In the genomic region with DNA sequence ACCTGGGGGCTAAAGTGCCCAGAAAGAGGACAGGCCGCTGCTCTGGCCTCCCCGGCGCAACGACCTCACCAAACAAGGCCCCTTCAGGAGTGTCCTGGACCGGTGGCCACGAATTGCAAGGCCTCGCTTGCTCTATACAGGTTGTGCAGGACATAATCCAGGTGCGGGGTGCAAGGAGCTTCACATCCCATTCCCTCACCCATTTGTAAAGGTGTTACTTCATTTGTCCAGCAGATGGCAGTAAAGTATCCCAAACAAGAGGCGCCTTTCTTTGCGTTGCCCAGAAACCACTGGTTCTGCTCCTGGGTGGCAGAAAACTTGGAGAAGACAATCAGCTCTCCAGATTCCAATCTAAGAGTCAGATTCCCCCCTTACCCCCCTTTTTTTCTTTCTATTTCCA, we compare ENCODE assay signal across 9 cellular contexts. TPM values are rescaled to one million over a fixed set of nuclear protein-coding genes. Genes with fewer than 3 reads are reported as not detected.
DNase-seq lines count a peak whose midpoint lies in the region; FAIRE-seq and TF ChIP-seq lines count a peak whose summit lies in the region.
"Had no signal": no experiment of that assay in that cellular context is flagged by ENCODE, and none has a peak within 500 bp of the region (broad histone marks: within the 10 kb centered on the region; RNA-seq: fewer than 3 reads in every experiment).

No MANE protein-coding gene starts in this region.

- H3K4me2 ChIP-seq in OCI-LY1 (ENCODE audit: low read length), result no peak overlapping the region
- H3K4me2 ChIP-seq in mammary epithelial cell (ENCODE audit: insufficient read depth, low read depth, low read length), result no peak overlapping the region

- TF ChIP-seq CTCF in OCI-LY1 (IDR thresholded peaks at IDR 0.05; ENCODE audit: low read length) (peak; percentile 67), mammary epithelial cell (conservative IDR thresholded peaks at IDR 0.05 in 1 of 2, IDR thresholded peaks at IDR 0.05 in 1 of 2; ENCODE audit: extremely low read depth in 1 of 2, insufficient read depth in 1 of 2, low read depth in 1 of 2, low read length in 2 of 2) (peak; percentile 44 to 73), kidney (IDR thresholded peaks at IDR 0.05; ENCODE audit: borderline replicate concordance, extremely low read depth, insufficient read depth) (peak; percentile 81), stomach (IDR thresholded peaks at IDR 0.05) (peak in 5 of 7 experiments; percentile 56 to 81 (median 75))

- intact Hi-C loops in mammary epithelial cell (cut with micrococcal nuclease) (loop anchor here (1.0 to 2.0 kb wide), 4 partner anchors 142 to 662 kb away; no protein-coding TSS in a partner anchor), kidney (cut with DNase I) (loop anchor here (5.0 to 10.0 kb wide), 2 partner anchors 184 to 222 kb away; no protein-coding TSS in a partner anchor), stomach (cut with DNase I; ENCODE audit: low total_unique reads) (loop anchor here (5.0 kb wide), 1 partner anchor 222 kb away; no protein-coding TSS in a partner anchor)
- intact Hi-C loops in activated T-helper 2 cell treated with anti-CD3 and anti-CD28 coated beads, Interferon-gamma antibody, Interleukin-2, Interleukin-4, amounts not matched to agents 10 μg/mL and 5 μg/mL and 100 μg/mL, durations not matched to agents 14 hours and 24 hours and 36 hours (cut with micrococcal nuclease), result loop anchor here (1.0 kb wide), 2 partner anchors 183 to 222 kb away; no protein-coding TSS in a partner anchor

- no peaks in the 10 kb centered on the region for H3K4me1 ChIP-seq in OCI-LY1 (ENCODE audit: insufficient read depth, low read length, severe bottlenecking)
- H3K4me1 ChIP-seq in mammary epithelial cell (ENCODE audit: insufficient read depth, low read length), result peaks cover 6% of the 10 kb centered on the region
- no peaks in the 10 kb centered on the region for H3K4me1 ChIP-seq in kidney (ENCODE audit: control insufficient read depth in 1 of 2, insufficient read depth in 1 of 2, low read depth in 1 of 2, low read length in 2 of 2)
- no peaks in the 10 kb centered on the region for H3K4me1 ChIP-seq in stomach

- BruUV-seq in mammary epithelial cell (replicated peaks; lab: Mats Ljungman, UMichigan), result no TSS peak

- H3K36me3 Mint-ChIP-seq in activated T-helper 2 cell treated with anti-CD3 and anti-CD28 coated beads, Interferon-gamma antibody, Interleukin-2, Interleukin-4, amounts not matched to agents 10 μg/mL and 5 μg/mL and 100 μg/mL, durations not matched to agents 14 hours and 24 hours and 36 hours (ENCODE audit: low read depth), result no peaks in the 10 kb centered on the region

- no peak overlapping the region for H3K27ac Mint-ChIP-seq in activated T-helper 2 cell treated with anti-CD3 and anti-CD28 coated beads, Interferon-gamma antibody, Interleukin-2, Interleukin-4, amounts not matched to agents 10 μg/mL and 5 μg/mL and 100 μg/mL, durations not matched to agents 14 hours and 24 hours and 36 hours

- H3K27me3 Mint-ChIP-seq in activated T-helper 2 cell treated with anti-CD3 and anti-CD28 coated beads, Interferon-gamma antibody, Interleukin-2, Interleukin-4, amounts not matched to agents 10 μg/mL and 5 μg/mL and 100 μg/mL, durations not matched to agents 14 hours and 24 hours and 36 hours (ENCODE audit: low read depth), result peaks cover 25% of the 10 kb centered on the region

- no peaks in the 10 kb centered on the region for H3K79me2 ChIP-seq in OCI-LY1 (ENCODE audit: insufficient read depth, low read length)
- H3K79me2 ChIP-seq in mammary epithelial cell (ENCODE audit: insufficient read depth, low read length), result no peaks in the 10 kb centered on the region

- in situ Hi-C loops in mammary epithelial cell (cut with MboI; ENCODE audit: low sequenced_read_pairs in 2 of 2), result loop anchor here in 1 of 2 donors (10.0 kb wide), 2 partner anchors 184 to 214 kb away; no protein-coding TSS in a partner anchor

- DNase-seq in activated CD4-positive, alpha-beta T cell treated with anti-CD3 and anti-CD28 coated beads for 48 hours, result peak; percentile 28
- no peak for DNase-seq in activated CD4-positive, alpha-beta T cell treated with anti-CD3 and anti-CD28 coated beads for 1 hour
- peak; percentile 46 for DNase-seq in HT1080 (ENCODE audit: low read depth)
- peak; percentile 49 for DNase-seq in mammary epithelial cell
- DNase-seq in kidney, result no peak
- DNase-seq in stomach, result peak; percentile 48
- DNase-seq in activated T-helper 2 cell treated with anti-CD3 and anti-CD28 coated beads, Interferon-gamma antibody, Interleukin-2, Interleukin-4, amounts not matched to agents 10 μg/mL and 5 μg/mL and 100 μg/mL, durations not matched to agents 14 hours and 24 hours and 36 hours (ENCODE audit: low spot score), result no peak

- H3K9me3 Mint-ChIP-seq in activated T-helper 2 cell treated with anti-CD3 and anti-CD28 coated beads, Interferon-gamma antibody, Interleukin-2, Interleukin-4, amounts not matched to agents 10 μg/mL and 5 μg/mL and 100 μg/mL, durations not matched to agents 14 hours and 24 hours and 36 hours, result no peaks in the 10 kb centered on the region

- no peaks in the 10 kb centered on the region for H3K4me1 Mint-ChIP-seq in activated T-helper 2 cell treated with anti-CD3 and anti-CD28 coated beads, Interferon-gamma antibody, Interleukin-2, Interleukin-4, amounts not matched to agents 10 μg/mL and 5 μg/mL and 100 μg/mL, durations not matched to agents 14 hours and 24 hours and 36 hours (ENCODE audit: low read depth)

- no peak for TF ChIP-seq EP300 in stomach (IDR thresholded peaks at IDR 0.05)

- 8% methylated on average over 7 of the region's 10 CpGs for WGBS in mammary epithelial cell (ENCODE audit: low coverage, missing lambda C conversion rate)
- WGBS in stomach, 5 donors, result 3 to 11% (median 9%) methylated on average over 9 to 10 of the region's 10 CpGs

- H4K20me1 ChIP-seq in OCI-LY1 (ENCODE audit: insufficient read depth, low read length) (no peaks in the 10 kb centered on the region), mammary epithelial cell (ENCODE audit: insufficient read depth, low read length) (no peaks in the 10 kb centered on the region)

- H3K9me3 ChIP-seq in OCI-LY1 (ENCODE audit: low read length) (no peaks in the 10 kb centered on the region), mammary epithelial cell (replicated peaks; ENCODE audit: insufficient read depth, low read length) (no peaks in the 10 kb centered on the region), kidney (ENCODE audit: control insufficient read depth in 1 of 2, low read length in 2 of 2) (no peaks in the 10 kb centered on the region), stomach (peaks cover 0 to 3% (median 0%) of the 10 kb centered on the region in 4 donors)

- H3K9me2 ChIP-seq in OCI-LY1 (ENCODE audit: low read depth, low read length), result no peaks in the 10 kb centered on the region

- CTCF ChIA-PET in mammary epithelial cell (lab: Charles Lee; ENCODE audit: low non-redundant PET), result interaction anchor here (0.6 kb wide), 1 partner anchor 122 kb away, joined by 3 read pairs; no protein-coding TSS in a partner anchor

- no peak overlapping the region for H3K9ac ChIP-seq in OCI-LY1 (ENCODE audit: low read length)
- H3K9ac ChIP-seq in mammary epithelial cell (ENCODE audit: insufficient read depth, low read length), result no peak overlapping the region
- H3K9ac ChIP-seq in kidney (ENCODE audit: low read length in 2 of 2), result no peak overlapping the region

- no peak overlapping the region for H2AFZ ChIP-seq in OCI-LY1 (ENCODE audit: low read length)
- no peak overlapping the region for H2AFZ ChIP-seq in mammary epithelial cell (ENCODE audit: low read depth, low read length)

- FAIRE-seq in kidney (lab: Jason Lieb, UNC), result no peak
- FAIRE-seq: colon had no signal

- H3K4me3 ChIP-seq in OCI-LY1 (ENCODE audit: low read depth, low read length, poor library complexity, severe bottlenecking) (no peak overlapping the region), mammary epithelial cell (replicated peaks in 1 of 3; ENCODE audit: insufficient read depth in 1 of 3, low read depth in 2 of 3, low read length in 3 of 3) (no peak overlapping the region), kidney (ENCODE audit: low read length in 2 of 2) (no peak overlapping the region), stomach (no peak overlapping the region)

- no peaks in the 10 kb centered on the region for H3K27me3 ChIP-seq in OCI-LY1 (ENCODE audit: insufficient read depth, low read length)
- H3K27me3 ChIP-seq in mammary epithelial cell (ENCODE audit: insufficient read depth, low read length), result no peaks in the 10 kb centered on the region
- peaks cover 0 to 23% (median 0%) of the 10 kb centered on the region in 3 donors for H3K27me3 ChIP-seq in stomach

- dilution Hi-C loops in mammary epithelial cell (cut with HindIII; ENCODE audit: low sequenced_read_pairs), result loop anchor here (5.0 kb wide), 2 partner anchors 42 to 222 kb away; no protein-coding TSS in a partner anchor

- no peaks in the 10 kb centered on the region for H3F3A ChIP-seq in OCI-LY1 (ENCODE audit: insufficient read depth, low read length)

- no peak overlapping the region for H3K27ac ChIP-seq in OCI-LY1 (ENCODE audit: low read depth, low read length, poor library complexity, severe bottlenecking)
- H3K27ac ChIP-seq in mammary epithelial cell (ENCODE audit: insufficient read depth, low read depth, low read length), result no peak overlapping the region
- H3K27ac ChIP-seq in kidney (ENCODE audit: low read depth in 2 of 2, low read length in 2 of 2), result no peak overlapping the region
- no peak overlapping the region for H3K27ac ChIP-seq in stomach

- H3K4me3 Mint-ChIP-seq in activated T-helper 2 cell treated with anti-CD3 and anti-CD28 coated beads, Interferon-gamma antibody, Interleukin-2, Interleukin-4, amounts not matched to agents 10 μg/mL and 5 μg/mL and 100 μg/mL, durations not matched to agents 14 hours and 24 hours and 36 hours (ENCODE audit: low read depth), result no peak overlapping the region

- TF ChIP-seq POLR2A in stomach (IDR thresholded peaks at IDR 0.05), result no peak

- no peaks in the 10 kb centered on the region; the same call in 1 of the 2 replicates for H3K36me3 ChIP-seq in OCI-LY1 (ENCODE audit: insufficient read depth, low read length)
- no peaks in the 10 kb centered on the region for H3K36me3 ChIP-seq in mammary epithelial cell (ENCODE audit: insufficient read depth, low read length)
- no peaks in the 10 kb centered on the region for H3K36me3 ChIP-seq in kidney (ENCODE audit: control insufficient read depth in 1 of 2, insufficient read depth in 2 of 2, low read length in 2 of 2)
- H3K36me3 ChIP-seq in stomach, result no peaks in the 10 kb centered on the region

RNA-seq across cellular contexts. Expression of gene PRDM11, which starts 35.9 kb away (rescaled TPM):
- 8.4 and 10.2 TPM in 2 replicates for total RNA-seq in HT1080 (2014; rRNA removed; shearing (Covaris generic))
- 1.7 and 2.3 TPM in 2 replicates for polyA plus RNA-seq in HT1080 (2015; cell fraction: cytosol; rRNA removed)
- 2.1 and 2.6 TPM in 2 replicates for polyA plus RNA-seq in HT1080 (2015; cell fraction: nucleus; rRNA removed)
- total RNA-seq in mammary epithelial cell (1 to 10 TPM; 3.3 to 3.4 TPM), kidney (22.5 TPM), stomach (100 to 1,000 TPM in 1 of 5 donors, 10 to 100 TPM in 3, 1 to 10 TPM in 1; 4.5 to 139 (median 14.2) TPM)
- polyA plus RNA-seq in mammary epithelial cell (1.7 TPM), kidney (ENCODE audit: insufficient read depth, low read depth, low replicate concordance) (2.9 TPM), stomach (1 to 10 TPM; 1.2 to 3.5 (median 2.6) TPM)
- 4.2 TPM for polyA minus RNA-seq in mammary epithelial cell
- total RNA-seq in activated T-helper 2 cell treated with anti-CD3 and anti-CD28 coated beads, Interferon-gamma antibody, Interleukin-2, Interleukin-4, amounts not matched to agents 10 μg/mL and 5 μg/mL and 100 μg/mL, durations not matched to agents 14 hours and 24 hours and 36 hours, result 1.9 and 2.6 TPM in 2 replicates

Comparison
In these comparisons a context has a peak if more than half of its experiments do, and no peak if none do; other contexts are left out.
1. DNase-seq: peak in activated CD4-positive, alpha-beta T cell treated with anti-CD3 and anti-CD28 coated beads for 48 hours (single experiment), HT1080 (single experiment), mammary epithelial cell (single experiment) and stomach (single experiment); none in activated CD4-positive, alpha-beta T cell treated with anti-CD3 and anti-CD28 coated beads for 1 hour (single experiment), kidney (single experiment) and activated T-helper 2 cell treated with anti-CD3 and anti-CD28 coated beads, Interferon-gamma antibody, Interleukin-2, Interleukin-4, amounts not matched to agents 10 μg/mL and 5 μg/mL and 100 μg/mL, durations not matched to agents 14 hours and 24 hours and 36 hours (single experiment).
2. Peak in every context shown above with its lines, with median percentiles within 50 percentile points of each other: CTCF ChIP-seq.